In genomic region chr1:37945743-37946702, GRCh38 we compare ENCODE assay signal across 1 cellular context.
TF ChIP-seq lines count a peak whose summit lies in the region.

No MANE protein-coding gene starts in this region.

TF ChIP-seq in K562, 482 proteins besides CTCF, POLR2A, EP300 and RAD21 (continued from another document and continues in another):
- TF ChIP-seq MGA (IDR thresholded peaks at IDR 0.05) (peak; percentile 64; the same call in 1 of the 2 replicates), BRD4 (IDR thresholded peaks at IDR 0.05) (no peak), ZC3H11A (IDR thresholded peaks at IDR 0.05; ENCODE audit: low read depth, low read length) (no peak), CREBBP (IDR thresholded peaks at IDR 0.05; ENCODE audit: low read depth, low read length) (no peak), HNRNPUL1 (IDR thresholded peaks at IDR 0.05; ENCODE audit: low read length) (no peak), RBFOX2 (IDR thresholded peaks at IDR 0.05; ENCODE audit: low read depth, low read length) (peak; percentile 59), SAFB (IDR thresholded peaks at IDR 0.05; ENCODE audit: borderline replicate concordance, low read depth, low read length) (no peak), ZNF780A (CRISPR knock-in tag; IDR thresholded peaks at IDR 0.05) (no peak), CTCFL (IDR thresholded peaks at IDR 0.05; ENCODE audit: borderline replicate concordance, insufficient read depth, low read depth, low read length, poor library complexity, severe bottlenecking) (no peak), THRB (CRISPR knock-in tag; conservative IDR thresholded peaks at IDR 0.05) (no peak), ZNF41 (CRISPR knock-in tag; conservative IDR thresholded peaks at IDR 0.05) (no peak), ZNF449 (CRISPR knock-in tag; IDR thresholded peaks at IDR 0.05) (no peak), KLF1 (tag; IDR thresholded peaks at IDR 0.05) (no peak), YY1 (IDR thresholded peaks at IDR 0.05; ENCODE audit: borderline replicate concordance in 1 of 3, control insufficient read depth in 1 of 3, extremely low read depth in 1 of 3, insufficient read depth in 3 of 3, insufficient read length in 1 of 3, insufficient replicate concordance in 2 of 3, low read depth in 1 of 3, low read length in 2 of 3) (peak in 2 of 3 experiments; percentile 18 to 56), BRCA1 (IDR thresholded peaks at IDR 0.05) (no peak), BRCA1 (CRISPR knock-in tag; IDR thresholded peaks at IDR 0.05) (no peak), NEUROD1 (IDR thresholded peaks at IDR 0.05; ENCODE audit: borderline replicate concordance, low read depth, low read length, partially characterized antibody) (peak; percentile 33), E2F1 (CRISPR knock-in tag; IDR thresholded peaks at IDR 0.05) (no peak), TEAD4 (IDR thresholded peaks at IDR 0.05; ENCODE audit: low read length) (no peak), TEAD4 (CRISPR knock-in tag; IDR thresholded peaks at IDR 0.05; ENCODE audit: borderline replicate concordance) (no peak), CBFA2T3 (IDR thresholded peaks at IDR 0.05) (peak; percentile 58), ILF3 (IDR thresholded peaks at IDR 0.05; ENCODE audit: borderline replicate concordance) (no peak), NBN (IDR thresholded peaks at IDR 0.05; ENCODE audit: low read depth) (no peak), XRCC5 (IDR thresholded peaks at IDR 0.05; ENCODE audit: low read depth, low read length) (no peak), PML (IDR thresholded peaks at IDR 0.05; ENCODE audit: low read length) (no peak), MYNN (IDR thresholded peaks at IDR 0.05) (no peak), MYNN (CRISPR knock-in tag; IDR thresholded peaks at IDR 0.05) (no peak), NUFIP1 (IDR thresholded peaks at IDR 0.05; ENCODE audit: partially characterized antibody) (no peak), ZNF639 (CRISPR knock-in tag; conservative IDR thresholded peaks at IDR 0.05 in 1 of 2, IDR thresholded peaks at IDR 0.05 in 1 of 2) (peak in 1 of 2 experiments; percentile 24; a peak in 1 of 4 replicates), PHF8 (IDR thresholded peaks at IDR 0.05; ENCODE audit: borderline replicate concordance, low read length) (no peak; the same call in 1 of the 2 replicates), GATAD2B (IDR thresholded peaks at IDR 0.05; ENCODE audit: borderline replicate concordance) (no peak), TBP (optimal IDR thresholded peaks at IDR 0.05; ENCODE audit: low read depth, low read length) (peak; percentile 36), NR0B1 (IDR thresholded peaks at IDR 0.05; ENCODE audit: partially characterized antibody) (no peak), IRF1 (CRISPR knock-in tag; IDR thresholded peaks at IDR 0.05; ENCODE audit: borderline replicate concordance) (no peak), FOXP1 (CRISPR knock-in tag; IDR thresholded peaks at IDR 0.05) (no peak; the same call in 1 of the 2 replicates), ZNF217 (CRISPR knock-in tag; IDR thresholded peaks at IDR 0.05) (no peak), SRSF3 (IDR thresholded peaks at IDR 0.05; ENCODE audit: insufficient read depth, low read length) (no peak), MAFG (tag; conservative IDR thresholded peaks at IDR 0.05) (no peak), MCM3 (IDR thresholded peaks at IDR 0.05) (no peak), CHD4 (IDR thresholded peaks at IDR 0.05; ENCODE audit: insufficient read depth, insufficient replicate concordance, low read depth, low read length, poor library complexity, severe bottlenecking) (no peak), ZNF134 (CRISPR knock-in tag; conservative IDR thresholded peaks at IDR 0.05) (no peak), HOXB6 (CRISPR knock-in tag; IDR thresholded peaks at IDR 0.05; ENCODE audit: borderline replicate concordance) (no peak), ELF4 (CRISPR knock-in tag; IDR thresholded peaks at IDR 0.05) (no peak), BHLHE40 (IDR thresholded peaks at IDR 0.05; ENCODE audit: low read length) (peak; percentile 45; the same call in 1 of the 2 replicates), PHB2 (IDR thresholded peaks at IDR 0.05; ENCODE audit: low read depth) (no peak), RUNX1 (IDR thresholded peaks at IDR 0.05; ENCODE audit: low read depth) (no peak)
